14 cellular contexts compared by ENCODE assay signal in the genomic region with DNA sequence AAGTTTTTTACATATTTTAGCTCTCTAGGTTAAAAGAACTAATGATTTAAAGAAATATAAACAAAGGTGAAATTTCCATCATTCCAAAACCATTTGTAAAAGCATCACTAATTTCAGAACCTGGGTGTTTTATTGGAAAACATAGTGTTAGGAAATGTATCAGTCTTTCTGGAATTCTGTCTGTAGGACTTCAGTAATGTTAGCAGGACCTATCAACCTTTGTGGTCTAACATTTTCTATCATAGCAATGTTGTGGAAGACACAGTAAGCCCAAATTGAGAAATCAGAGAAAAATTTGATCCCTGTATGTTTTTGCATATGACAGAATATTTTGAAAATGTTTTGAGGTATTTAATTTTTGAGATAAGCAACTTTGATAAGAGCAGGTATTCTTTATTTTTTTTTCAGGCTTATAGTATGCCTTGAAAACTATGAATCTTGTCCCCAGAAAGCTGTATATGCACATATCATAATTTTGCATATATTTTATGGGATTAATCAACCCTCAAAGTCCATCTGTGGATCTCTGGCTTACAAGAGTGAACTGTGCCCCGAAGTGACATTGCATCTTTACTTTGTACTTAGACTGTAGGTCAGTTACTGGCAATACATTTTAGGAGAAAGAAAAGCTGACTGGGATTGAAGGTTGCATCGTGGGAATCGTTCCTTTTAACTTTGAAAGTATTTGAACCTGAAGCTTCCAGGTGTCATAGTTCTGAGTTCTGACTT.
"Had no signal": no experiment of that assay in that cellular context is flagged by ENCODE, and none has a peak within 500 bp of the region (broad histone marks: within the 10 kb centered on the region; RNA-seq: fewer than 3 reads in every experiment).

No MANE protein-coding gene starts in this region.

- H3K4me1 ChIP-seq: ascending aorta, sigmoid colon, thyroid gland had no signal

- ATAC-seq: activated CD4-positive, CD25-positive, alpha-beta regulatory T cell treated with anti-CD3 and anti-CD28 coated beads, Interleukin-2, amount 50 U/mL, for 24 hours had no signal

- H3K9me3 ChIP-seq: ascending aorta, sigmoid colon, thyroid gland had no signal

- DNase-seq: activated CD4-positive, alpha-beta T cell treated with anti-CD3 and anti-CD28 coated beads, Interleukin-2, amount 50 U/mL, for 1 hour; activated CD8-positive, alpha-beta memory T cell treated with anti-CD3 and anti-CD28 coated beads for 24 hours; activated naive CD4-positive, alpha-beta T cell; dorsolateral prefrontal cortex; midbrain; sigmoid colon; stimulated activated CD4-positive, alpha-beta T cell treated with anti-CD3 and anti-CD28 coated beads, Interleukin-12 subunit alpha, Interleukin-12 subunit beta, amount 100 ng/mL, for 4 hours; stimulated activated CD4-positive, alpha-beta T cell treated with anti-CD3 and anti-CD28 coated beads, Interleukin-2, amount 100 ng/mL, for 24 hours; T-helper 9 cell; thyroid gland had no signal

- H3K27ac ChIP-seq: ascending aorta, cardiac muscle cell, dorsolateral prefrontal cortex, sigmoid colon, thyroid gland had no signal

- H3K4me3 ChIP-seq: ascending aorta, cardiac muscle cell, dorsolateral prefrontal cortex, lung, sigmoid colon, thyroid gland had no signal

- H3K27me3 ChIP-seq: ascending aorta, cardiac muscle cell, dorsolateral prefrontal cortex, sigmoid colon, thyroid gland had no signal

- H3K36me3 ChIP-seq: cardiac muscle cell had no signal
